7 cellular contexts compared by ENCODE assay signal in the genomic region with DNA sequence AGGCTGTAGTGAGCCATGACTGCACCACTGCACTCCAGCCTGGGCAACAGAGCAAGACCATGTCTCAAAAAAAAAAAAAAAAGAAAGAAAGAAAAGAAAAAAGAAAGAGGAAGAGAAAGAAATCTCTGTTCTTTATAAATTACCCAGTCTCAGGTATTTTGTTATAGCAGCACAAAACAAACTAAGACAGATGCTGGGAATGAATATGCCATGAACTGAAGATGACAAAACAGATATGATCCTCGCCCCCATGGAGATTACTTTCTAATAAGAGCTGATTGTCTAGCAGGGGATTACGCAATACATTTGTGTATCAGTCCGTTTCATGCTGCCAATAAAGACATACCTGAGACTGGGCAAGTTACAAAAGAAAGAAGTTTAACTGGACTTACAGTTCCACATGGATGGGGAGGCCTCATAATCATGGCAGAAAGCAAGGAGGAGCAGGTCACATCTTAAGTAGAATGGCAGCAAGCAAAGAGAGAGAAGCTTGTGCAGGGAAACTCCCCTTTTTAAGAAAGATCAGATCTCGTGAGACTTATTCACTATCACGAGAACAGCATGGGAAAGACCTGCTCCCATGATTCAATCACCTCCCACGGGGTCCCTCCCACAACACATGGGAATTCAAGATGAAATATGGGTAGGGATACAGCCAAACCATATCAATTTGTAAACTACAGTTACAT. TPM values are rescaled to one million over a fixed set of nuclear protein-coding genes. Genes with fewer than 3 reads are reported as not detected.
A peak's percentile ranks its signal among the peaks of the same experiment; 100 is the strongest.
DNase-seq lines count a peak whose midpoint lies in the region; ATAC-seq and TF ChIP-seq lines count a peak whose summit lies in the region.
"Not testable (repeated sequence)": the region's sequence is repeated elsewhere in the genome, so short reads cannot be mapped to it uniquely, and the experiment has no call there.

No MANE protein-coding gene starts in this region.

- peaks cover 23% of the 10 kb centered on the region; the same call in 1 of the 2 replicates for H3K9me3 ChIP-seq in DOHH2 (ENCODE audit: control insufficient read depth, insufficient read depth, low read length)

- H3K27ac Mint-ChIP-seq in WTC11 (peak overlapping the region; percentile 88), osteocyte (ENCODE audit: unreplicated experiment) (peak overlapping the region; percentile 31)
- peak overlapping the region; percentile 12 for H3K27ac Mint-ChIP-seq in activated naive CD8-positive, alpha-beta T cell treated with anti-CD3 and anti-CD28 coated beads for 36 hours

- H3K9me3 Mint-ChIP-seq in WTC11 (peaks cover 10% of the 10 kb centered on the region), osteocyte (ENCODE audit: unreplicated experiment) (peaks cover 12% of the 10 kb centered on the region)
- H3K9me3 Mint-ChIP-seq in activated naive CD8-positive, alpha-beta T cell treated with anti-CD3 and anti-CD28 coated beads for 36 hours: peaks cover 25% of the 10 kb centered on the region

- H3K79me2 ChIP-seq in DOHH2 (ENCODE audit: control insufficient read depth, low read length): peaks cover 92% of the 10 kb centered on the region

- H3K27ac ChIP-seq in DOHH2 (ENCODE audit: low read depth, low read length): peak overlapping the region; percentile 91

- not testable (repeated sequence) for TF ChIP-seq CTCF in DOHH2 (IDR thresholded peaks at IDR 0.05; ENCODE audit: low read depth, low read length, poor library complexity, severe bottlenecking); WTC11 (IDR thresholded peaks at IDR 0.05); osteocyte (IDR thresholded peaks at IDR 0.05)

- H3K36me3 Mint-ChIP-seq in WTC11: peaks cover 14% of the 10 kb centered on the region
- H3K36me3 Mint-ChIP-seq in activated naive CD8-positive, alpha-beta T cell treated with anti-CD3 and anti-CD28 coated beads for 36 hours: peaks cover 74% of the 10 kb centered on the region
- peaks cover 19% of the 10 kb centered on the region for H3K36me3 Mint-ChIP-seq in osteocyte (ENCODE audit: unreplicated experiment)

- peak overlapping the region; percentile 97 for H3K4me2 ChIP-seq in DOHH2 (ENCODE audit: low read length)

- H3K27me3 Mint-ChIP-seq in WTC11 (ENCODE audit: low read depth); activated naive CD8-positive, alpha-beta T cell treated with anti-CD3 and anti-CD28 coated beads for 36 hours; osteocyte (ENCODE audit: unreplicated experiment): not testable (repeated sequence)

- DNase-seq in WTC11 (ENCODE audit: low spot score); activated naive CD8-positive, alpha-beta T cell treated with anti-CD3 and anti-CD28 coated beads for 36 hours; osteocyte (ENCODE audit: extremely low spot score, unreplicated experiment): not testable (repeated sequence)

- not testable (repeated sequence) for H4K20me1 ChIP-seq in DOHH2 (ENCODE audit: control insufficient read depth, insufficient read depth, low read depth, low read length)

- H3K36me3 ChIP-seq in DOHH2 (ENCODE audit: control insufficient read depth, low read length): peaks cover 31% of the 10 kb centered on the region

- CTCF ChIA-PET in WTC11 (lab: Charles Lee): interaction anchor here (1.0 kb wide), 1 partner anchor 64 kb away, joined by 3 read pairs; no protein-coding TSS in a partner anchor

- H3F3A ChIP-seq in DOHH2 (ENCODE audit: control insufficient read depth, insufficient read depth): peaks cover 19% of the 10 kb centered on the region

- ATAC-seq in GM19351 (IDR thresholded peaks at IDR 0.05; ENCODE audit: unreplicated experiment): peak; percentile 27
- ATAC-seq in HG03432 (IDR thresholded peaks at IDR 0.05; ENCODE audit: unreplicated experiment): peak; percentile 26
- not testable (repeated sequence) for ATAC-seq in WTC11
- ATAC-seq in esophagus mucosa: peak; percentile 12

- H3K4me1 ChIP-seq in DOHH2 (ENCODE audit: control insufficient read depth, low read length): peaks cover 35% of the 10 kb centered on the region

- peaks cover 84% of the 10 kb centered on the region for H3K4me1 Mint-ChIP-seq in WTC11
- H3K4me1 Mint-ChIP-seq in activated naive CD8-positive, alpha-beta T cell treated with anti-CD3 and anti-CD28 coated beads for 36 hours: peaks cover 46% of the 10 kb centered on the region
- peaks cover 43% of the 10 kb centered on the region for H3K4me1 Mint-ChIP-seq in osteocyte (ENCODE audit: unreplicated experiment)

- H3K9me2 ChIP-seq in DOHH2 (replicated peaks; ENCODE audit: control insufficient read depth, low read length): not testable (repeated sequence)

- H3K4me3 Mint-ChIP-seq in WTC11: peak overlapping the region; percentile 55
- H3K4me3 Mint-ChIP-seq in activated naive CD8-positive, alpha-beta T cell treated with anti-CD3 and anti-CD28 coated beads for 36 hours; osteocyte (ENCODE audit: unreplicated experiment): not testable (repeated sequence)

- H3K4me3 ChIP-seq in DOHH2 (ENCODE audit: low read length): peak overlapping the region; percentile 75

- not testable (repeated sequence) for H3K27me3 ChIP-seq in DOHH2 (ENCODE audit: control insufficient read depth, low read length)

- POLR2A ChIA-PET in WTC11 (lab: Charles Lee): interaction anchor here (0.6 to 0.7 kb wide), 2 partner anchors 16 to 82 kb away, joined by 3 to 4 read pairs; no protein-coding TSS in a partner anchor

RNA-seq across cellular contexts. Expression of a gene that starts 29.1 kb away (rescaled TPM):
- 48.4 to 52.2 TPM (median 51.2 TPM) in 3 replicates for total RNA-seq in WTC11 (2021)
- total RNA-seq in activated naive CD8-positive, alpha-beta T cell treated with anti-CD3 and anti-CD28 coated beads for 36 hours: 10 to 100 TPM; 55.1 to 60.8 TPM
- 45.9 TPM for total RNA-seq in esophagus mucosa
- total RNA-seq in osteocyte: 60.1 and 61.4 TPM in 2 replicates

Comparison
In these comparisons a context has a peak if more than half of its experiments do, and no peak if none do; other contexts are left out.
1. H3K27ac Mint-ChIP-seq: peak in every context shown above with its lines; median percentile 88 in WTC11; 31 in osteocyte; 12 in activated naive CD8-positive, alpha-beta T cell treated with anti-CD3 and anti-CD28 coated beads for 36 hours.